Comparison of ENCODE assay signal across 9 cellular contexts in genomic region chr14:68941820-68942219, GRCh38. TPM values are rescaled to one million over a fixed set of nuclear protein-coding genes. Genes with fewer than 3 reads are reported as not detected.
A peak's percentile ranks its signal among the peaks of the same experiment; 100 is the strongest.
DNase-seq lines count a peak whose midpoint lies in the region; ATAC-seq and TF ChIP-seq lines count a peak whose summit lies in the region.
"Had no signal": no experiment of that assay in that cellular context is flagged by ENCODE, and none has a peak within 500 bp of the region (broad histone marks: within the 10 kb centered on the region; RNA-seq: fewer than 3 reads in every experiment).

No MANE protein-coding gene starts in this region.

- no peak for ATAC-seq in GM21825 (IDR thresholded peaks at IDR 0.05; ENCODE audit: unreplicated experiment)
- ATAC-seq in HG02623 (IDR thresholded peaks at IDR 0.05; ENCODE audit: unreplicated experiment), result no peak

- no peak overlapping the region for H3K27ac Mint-ChIP-seq in endothelial cell (ENCODE audit: unreplicated experiment)

- no peaks in the 10 kb centered on the region for H3K36me3 ChIP-seq in HAP-1 (replicated peaks)

- peaks cover 10% of the 10 kb centered on the region for H3K27me3 Mint-ChIP-seq in endothelial cell (ENCODE audit: unreplicated experiment)

- DNase-seq in AG20443 (ENCODE audit: low spot score), result peak; percentile 83
- peak; percentile 69 for DNase-seq in NCI-H460 (ENCODE audit: extremely low read depth, low read depth)
- DNase-seq in endothelial cell (ENCODE audit: low spot score), result peak; percentile 54
- peak; percentile 76 for DNase-seq in mucosa of gallbladder (ENCODE audit: low spot score)
- DNase-seq in HAP-1 (ENCODE audit: low spot score in 2 of 2), result no peak
- no peak for DNase-seq in NCI-H128 (lab: John Stamatoyannopoulos, UW; ENCODE audit: unreplicated experiment)
- DNase-seq: NCI-H187 had no signal

- H3K9me3 ChIP-seq in HAP-1, result no peaks in the 10 kb centered on the region

- H3K4me3 Mint-ChIP-seq in endothelial cell (ENCODE audit: unreplicated experiment), result no peak overlapping the region

- no peak overlapping the region for H3K4me3 ChIP-seq in HAP-1

- in situ Hi-C loops in HAP-1 (cut with MboI; ENCODE audit: low sequenced_read_pairs), result no loop called here

- no peaks in the 10 kb centered on the region for H3K27me3 ChIP-seq in HAP-1 (ENCODE audit: low read depth)

- H3K36me3 Mint-ChIP-seq in endothelial cell (ENCODE audit: low read depth, unreplicated experiment), result peaks cover 3% of the 10 kb centered on the region

- H3K9me3 Mint-ChIP-seq in endothelial cell (ENCODE audit: unreplicated experiment), result no peaks in the 10 kb centered on the region

- peaks cover 3% of the 10 kb centered on the region; the same call in 1 of the 2 replicates for H3K4me1 ChIP-seq in HAP-1

- no peak for TF ChIP-seq CTCF in endothelial cell (IDR thresholded peaks at IDR 0.05; ENCODE audit: unreplicated experiment)

- peaks cover 41% of the 10 kb centered on the region for H3K4me1 Mint-ChIP-seq in endothelial cell (ENCODE audit: unreplicated experiment)

RNA-seq across cellular contexts. Expression of gene ACTN1, which starts 37.3 kb away (rescaled TPM):
- total RNA-seq in NCI-H460 (2014; rRNA removed; shearing (Covaris generic)), result 70.5 and 71.1 TPM in 2 replicates
- polyA plus RNA-seq in NCI-H460 (2014; cell fraction: nucleus; rRNA removed), result 113 and 155 TPM in 2 replicates
- total RNA-seq in endothelial cell (ENCODE audit: unreplicated experiment) (130 TPM), mucosa of gallbladder (460 TPM)

Comparison
In these comparisons a context has a peak if more than half of its experiments do, and no peak if none do; other contexts are left out.
1. DNase-seq: peak in AG20443 (single experiment), NCI-H460 (single experiment), endothelial cell (single experiment) and mucosa of gallbladder (single experiment); none in HAP-1 (0 of 2) and NCI-H128 (single experiment).